In genomic region chr3:139323146-139323545, GRCh38 we compare ENCODE assay signal across 22 cellular contexts.
"Had no signal": no experiment of that assay in that cellular context is flagged by ENCODE, and none has a peak within 500 bp of the region (broad histone marks: within the 10 kb centered on the region; RNA-seq: fewer than 3 reads in every experiment).

No MANE protein-coding gene starts in this region.

- H3K27ac ChIP-seq: colonic mucosa, esophagus muscularis mucosa, foreskin keratinocyte, gastroesophageal sphincter, heart left ventricle, hepatocyte, left lung, lower lobe of right lung had no signal

- H3K4me3 ChIP-seq: colonic mucosa, esophagus muscularis mucosa, gastroesophageal sphincter, heart left ventricle, hepatocyte, left lung, lower lobe of right lung, mucosa of descending colon had no signal

- H3K4me2 ChIP-seq: hepatocyte had no signal

- H3K9me3 Mint-ChIP-seq: dendritic cell treated with granulocyte-macrophage colony-stimulating factor and Interleukin-4, amounts not matched to agents 40 ng/mL and 50 ng/mL, for 4 days; immature natural killer cell; mesothelial cell of epicardium; naive B cell had no signal

- H3K4me1 ChIP-seq: colonic mucosa, esophagus muscularis mucosa, foreskin keratinocyte, gastroesophageal sphincter, left lung, lower lobe of right lung had no signal

- DNase-seq: colonic mucosa; cortex of kidney; effector CD4-positive, alpha-beta T cell; effector memory CD4-positive, alpha-beta T cell; foreskin keratinocyte; heart left ventricle; hypothalamus; immature natural killer cell; islet precursor cell; kidney; kidney glomerular epithelial cell; left lung; left ventricle myocardium superior; lower lobe of right lung; mesendoderm; mucosa of descending colon; naive B cell had no signal

- ATAC-seq: foreskin keratinocyte, gastroesophageal sphincter, heart left ventricle, left lung, left ventricle myocardium superior, lower lobe of right lung, mucosa of descending colon had no signal

- H3K36me3 Mint-ChIP-seq: immature natural killer cell, mesothelial cell of epicardium, naive B cell had no signal

- H3K27ac Mint-ChIP-seq: dendritic cell treated with granulocyte-macrophage colony-stimulating factor and Interleukin-4, amounts not matched to agents 40 ng/mL and 50 ng/mL, for 4 days; immature natural killer cell; mesothelial cell of epicardium; naive B cell had no signal

- H3K36me3 ChIP-seq: colonic mucosa, esophagus muscularis mucosa, gastroesophageal sphincter, heart left ventricle, left lung, lower lobe of right lung had no signal

- H2AFZ ChIP-seq: hepatocyte had no signal

- H3K27me3 ChIP-seq: colonic mucosa had no signal

- H3K9me3 ChIP-seq: colonic mucosa, esophagus muscularis mucosa, gastroesophageal sphincter, heart left ventricle, left lung, lower lobe of right lung, mucosa of descending colon had no signal

- H3K4me3 Mint-ChIP-seq: dendritic cell treated with granulocyte-macrophage colony-stimulating factor and Interleukin-4, amounts not matched to agents 40 ng/mL and 50 ng/mL, for 4 days; immature natural killer cell; mesothelial cell of epicardium had no signal
